ENCODE assay signal across 15 cellular contexts in genomic region chr2:60352491-60353405, GRCh38.
DNase-seq lines count a peak whose midpoint lies in the region; ATAC-seq, FAIRE-seq and TF ChIP-seq lines count a peak whose summit lies in the region.
"Had no signal": no experiment of that assay in that cellular context is flagged by ENCODE, and none has a peak within 500 bp of the region (broad histone marks: within the 10 kb centered on the region; RNA-seq: fewer than 3 reads in every experiment).

No MANE protein-coding gene starts in this region.

- no peaks in the 10 kb centered on the region for H3K79me1 ChIP-seq in H1 (ENCODE audit: low read depth, low read length)

- TF ChIP-seq CTCF in H1 (IDR thresholded peaks at IDR 0.05; ENCODE audit: control extremely low read depth in 1 of 3, insufficient read depth in 1 of 3, low read depth in 1 of 3, low read length in 3 of 3), result no peak
- TF ChIP-seq CTCF in prostate gland (IDR thresholded peaks at IDR 0.05), result no peak

- no peak overlapping the region for H2BK120ac ChIP-seq in H1 (replicated peaks; ENCODE audit: low read depth, low read length)

- H2AFZ ChIP-seq in H1 (ENCODE audit: low read length), result peak overlapping the region; percentile 72; the same call in 1 of the 2 replicates

- no peaks in the 10 kb centered on the region for H3K9me3 ChIP-seq in H1 (ENCODE audit: insufficient read depth in 2 of 2, low read depth in 1 of 2, low read length in 1 of 2)
- no peaks in the 10 kb centered on the region for H3K9me3 ChIP-seq in prostate gland
- H3K9me3 ChIP-seq: sigmoid colon had no signal

- intact Hi-C loops in prostate gland (cut with DNase I), result no loop called here

- H3K4me1 ChIP-seq in H1 (replicated peaks in 1 of 4; ENCODE audit: control insufficient read depth in 3 of 4, insufficient read depth in 4 of 4, low read length in 3 of 4) (no peaks in the 10 kb centered on the region; a peak in 2 of 7 replicates), prostate gland (replicated peaks) (no peaks in the 10 kb centered on the region)
- H3K4me1 ChIP-seq: sigmoid colon had no signal

- H3K4me2 ChIP-seq in H1 (ENCODE audit: insufficient read depth in 1 of 2, low read depth in 2 of 2, low read length in 2 of 2), result no peak overlapping the region

- FAIRE-seq in H1 (lab: Jason Lieb, UNC), result no peak
- FAIRE-seq: kidney had no signal

- no peak overlapping the region for H3K4ac ChIP-seq in H1 (replicated peaks; ENCODE audit: insufficient read length, low read depth, low read length)

- no peak overlapping the region for H3K18ac ChIP-seq in H1 (ENCODE audit: extremely low read depth, low read length)

- no peak overlapping the region for H2AK5ac ChIP-seq in H1 (ENCODE audit: low read depth, low read length)

- H3K27ac ChIP-seq in H1 (ENCODE audit: low read depth, low read length) (no peak overlapping the region), prostate gland (peak overlapping the region; percentile 48 to 54)
- H3K27ac ChIP-seq: sigmoid colon had no signal

- H3K23me2 ChIP-seq in H1 (ENCODE audit: low read depth, low read length), result no peaks in the 10 kb centered on the region; the same call in 1 of the 2 replicates

- H2BK15ac ChIP-seq in H1 (ENCODE audit: low read length), result peak overlapping the region; percentile 67; the same call in 1 of the 2 replicates

- H4K20me1 ChIP-seq in H1 (replicated peaks in 1 of 2; ENCODE audit: control insufficient read depth in 1 of 2, insufficient read depth in 2 of 2, low read length in 2 of 2), result no peaks in the 10 kb centered on the region

- no peak overlapping the region for H4K91ac ChIP-seq in H1 (replicated peaks; ENCODE audit: insufficient read length, low read length)

- no peak overlapping the region for H3K4me3 ChIP-seq in H1 (ENCODE audit: extremely low read depth in 1 of 4, insufficient read depth in 2 of 4, low read depth in 3 of 4, low read length in 4 of 4)
- H3K4me3 ChIP-seq in prostate gland, result no peak overlapping the region
- H3K4me3 ChIP-seq: sigmoid colon had no signal

- H3K56ac ChIP-seq in H1 (replicated peaks; ENCODE audit: insufficient read length, low read depth, low read length), result no peak overlapping the region

- H4K5ac ChIP-seq in H1 (ENCODE audit: insufficient read length, low read depth, low read length), result no peak overlapping the region

- H2BK12ac ChIP-seq in H1 (ENCODE audit: low read depth, low read length), result no peak overlapping the region

- TF ChIP-seq EP300 in H1 (IDR thresholded peaks at IDR 0.05; ENCODE audit: borderline replicate concordance in 1 of 2, low read depth in 2 of 2, low read length in 2 of 2), result no peak

- H2BK20ac ChIP-seq in H1 (ENCODE audit: low read length), result no peak overlapping the region

- 92% methylated on average over 20 of the region's 20 CpGs; no CpG with 5 or more reads in 1 of the 2 experiments for WGBS in H1 (ENCODE audit: extremely low coverage in 1 of 2, insufficient coverage in 1 of 2, insufficient read length in 1 of 2, insufficient replicate concordance in 2 of 2, low coverage in 1 of 2, low lambda C conversion rate in 2 of 2, missing lambda C conversion rate in 1 of 2), 2 experiments
- WGBS in prostate gland, result 55% methylated on average over 20 of the region's 20 CpGs

- no peaks in the 10 kb centered on the region for H3K79me2 ChIP-seq in H1 (ENCODE audit: control insufficient read depth in 1 of 2, insufficient read depth in 2 of 2, low read length in 2 of 2)

- peak; percentile 25 for ATAC-seq in GM18505 (IDR thresholded peaks at IDR 0.05; ENCODE audit: unreplicated experiment)
- ATAC-seq in HG03432 (IDR thresholded peaks at IDR 0.05; ENCODE audit: unreplicated experiment), result peak; percentile 24
- ATAC-seq in GM18870 (IDR thresholded peaks at IDR 0.05; ENCODE audit: unreplicated experiment), result no peak
- ATAC-seq in HG03139 (IDR thresholded peaks at IDR 0.05; ENCODE audit: unreplicated experiment), result no peak
- no peak for ATAC-seq in GM18519 (IDR thresholded peaks at IDR 0.05; ENCODE audit: low FRiP score, unreplicated experiment)
- ATAC-seq: activated CD4-positive, CD25-positive, alpha-beta regulatory T cell treated with anti-CD3 and anti-CD28 coated beads, Interleukin-2, amount 50 U/mL, for 24 hours had no signal

- H3K14ac ChIP-seq in H1 (ENCODE audit: insufficient read length), result no peak overlapping the region

- H4K8ac ChIP-seq in H1 (ENCODE audit: extremely low read depth, insufficient read depth, low read length), result no peak overlapping the region

- TF ChIP-seq POLR2A in GM18505 (IDR thresholded peaks at IDR 0.05; ENCODE audit: borderline replicate concordance, extremely low read depth, insufficient read depth, insufficient read length) (peak; percentile 61), H1 (IDR thresholded peaks at IDR 0.05; ENCODE audit: control extremely low read depth in 1 of 2, low read depth in 2 of 2, low read length in 2 of 2) (no peak), prostate gland (IDR thresholded peaks at IDR 0.05) (no peak)

- H3K9ac ChIP-seq in H1 (replicated peaks in 1 of 4; ENCODE audit: extremely low read depth in 1 of 4, low read depth in 3 of 4, low read length in 3 of 4), result no peak overlapping the region

- CTCF ChIA-PET in H1 (lab: Charles Lee; ENCODE audit: partially characterized antibody), result interaction anchor here (0.6 to 2.2 kb wide), 7 partner anchors 13 to 771 kb away, joined by 3 to 9 read pairs (median 3); no protein-coding TSS in a partner anchor

- DNase-seq in H1 (ENCODE audit: low read depth in 1 of 2, low spot score in 2 of 2), result peak in 1 of 2 experiments; percentile 45
- peak; percentile 17 for DNase-seq in prostate gland (ENCODE audit: low spot score)
- DNase-seq in 8988T, result no peak
- DNase-seq: activated T-cell treated with anti-CD3 and anti-CD28 coated beads, Interleukin-2, amount 50 U/mL, for 24 hours; amniotic stem cell; kidney; NCI-H2081 treated with DMSO at 0.1 percent for 48 hours; sigmoid colon; SW 1271 had no signal

- H3K27me3 ChIP-seq in H1 (replicated peaks in 1 of 4; ENCODE audit: control insufficient read depth in 3 of 4, extremely low read depth in 1 of 4, insufficient read depth in 3 of 4, low read length in 3 of 4) (no peaks in the 10 kb centered on the region), prostate gland (replicated peaks; ENCODE audit: insufficient read depth) (no peaks in the 10 kb centered on the region)
- H3K27me3 ChIP-seq: sigmoid colon had no signal

- H2BK5ac ChIP-seq in H1 (ENCODE audit: low read depth, low read length), result no peak overlapping the region

- H3K36me3 ChIP-seq in H1 (ENCODE audit: control insufficient read depth in 2 of 4, insufficient read depth in 4 of 4, low read length in 3 of 4) (no peaks in the 10 kb centered on the region), prostate gland (no peaks in the 10 kb centered on the region)
- H3K36me3 ChIP-seq: sigmoid colon had no signal

- no peak for TF ChIP-seq RAD21 in H1 (IDR thresholded peaks at IDR 0.05 in 1 of 2, conservative IDR thresholded peaks at IDR 0.05 in 1 of 2; ENCODE audit: low read depth in 2 of 2, low read length in 2 of 2)

- H3K23ac ChIP-seq in H1 (ENCODE audit: insufficient read length), result no peak overlapping the region

- POLR2A ChIA-PET in H1 (lab: Charles Lee; ENCODE audit: partially characterized antibody), result interaction anchor here (1.9 kb wide), 1 partner anchor 13 kb away, joined by 5 read pairs; no protein-coding TSS in a partner anchor

TF ChIP-seq in H1, 55 proteins besides CTCF, POLR2A, EP300 and RAD21:
- no peak for TF ChIP-seq SP4 (IDR thresholded peaks at IDR 0.05; ENCODE audit: low read length)
- TF ChIP-seq EGR1 (IDR thresholded peaks at IDR 0.05; ENCODE audit: borderline replicate concordance, low read depth, low read length), result no peak
- TF ChIP-seq GABPA (IDR thresholded peaks at IDR 0.05; ENCODE audit: borderline replicate concordance, insufficient read depth, low read length), result no peak
- TF ChIP-seq RFX5 (IDR thresholded peaks at IDR 0.05; ENCODE audit: borderline replicate concordance, low read depth, low read length), result no peak
- TF ChIP-seq ATF2 (IDR thresholded peaks at IDR 0.05; ENCODE audit: low read length), result no peak
- TF ChIP-seq KDM4A (IDR thresholded peaks at IDR 0.05; ENCODE audit: low read depth, low read length, severe bottlenecking), result no peak
- no peak for TF ChIP-seq SP1 (IDR thresholded peaks at IDR 0.05; ENCODE audit: low read depth, low read length)
- TF ChIP-seq KDM5A (IDR thresholded peaks at IDR 0.05; ENCODE audit: low read length), result no peak
- no peak for TF ChIP-seq TEAD4 (IDR thresholded peaks at IDR 0.05; ENCODE audit: low read depth, low read length)
- no peak for TF ChIP-seq KDM1A (IDR thresholded peaks at IDR 0.05; ENCODE audit: borderline replicate concordance, low read length)
- TF ChIP-seq MAX (IDR thresholded peaks at IDR 0.05), result no peak
- TF ChIP-seq TCF12 (IDR thresholded peaks at IDR 0.05; ENCODE audit: low read depth, low read length), result no peak

Comparison
In these comparisons a context has a peak if more than half of its experiments do, and no peak if none do; other contexts are left out.
1. ATAC-seq: peak in GM18505 (single experiment) and HG03432 (single experiment); none in GM18870 (single experiment), HG03139 (single experiment) and GM18519 (single experiment).